Comparison of ENCODE assay signal across 11 cellular contexts in the genomic region with DNA sequence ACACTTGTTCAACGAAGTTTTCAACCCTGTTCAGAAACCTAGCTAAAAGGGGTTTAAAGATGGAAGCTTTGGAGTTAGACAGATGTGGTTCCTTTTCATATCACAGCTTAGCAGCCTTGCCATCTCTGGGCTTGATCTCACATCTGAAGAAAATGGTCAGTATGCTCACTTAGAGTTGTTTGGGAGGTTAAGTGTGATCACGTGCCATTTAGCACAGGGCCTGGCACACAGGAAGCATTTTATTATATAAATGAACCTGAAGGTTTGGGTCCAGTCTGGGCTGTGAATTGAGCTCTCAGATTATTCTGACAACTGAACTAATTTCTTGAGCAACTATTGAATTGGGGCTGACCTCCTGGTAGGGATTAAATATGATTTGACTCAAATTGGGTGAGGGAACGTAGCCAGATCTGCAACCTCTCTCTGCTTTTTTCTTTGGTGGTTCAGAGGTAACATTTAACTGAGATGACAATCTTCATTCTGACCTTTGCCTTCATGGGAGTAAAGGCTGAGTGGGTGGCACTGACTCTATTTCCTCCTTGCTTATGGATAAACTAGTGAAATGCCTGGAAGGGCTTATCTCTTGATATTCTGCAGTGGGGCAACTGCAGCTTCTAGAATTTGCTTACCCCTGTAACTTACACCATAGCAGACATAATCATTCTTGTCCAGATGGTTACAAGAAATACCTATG.
"Had no signal": no experiment of that assay in that cellular context is flagged by ENCODE, and none has a peak within 500 bp of the region (broad histone marks: within the 10 kb centered on the region; RNA-seq: fewer than 3 reads in every experiment).

No MANE protein-coding gene starts in this region.

- H3K4me3 Mint-ChIP-seq: naive thymus-derived CD8-positive, alpha-beta T cell had no signal

- ATAC-seq: lower lobe of right lung; naive thymus-derived CD8-positive, alpha-beta T cell had no signal

- DNase-seq: activated naive CD4-positive, alpha-beta T cell treated with Interleukin-2 at 50 U/mL for 16 hours; activated T-cell treated with anti-CD3 and anti-CD28 coated beads, Interleukin-2, amount 50 U/mL, for 1 hour; dermis blood vessel endothelial cell; hippocampal formation; lower lobe of right lung; naive thymus-derived CD8-positive, alpha-beta T cell; retina; SK-N-SH; stimulated activated CD4-positive, alpha-beta T cell treated with anti-CD3 and anti-CD28 coated beads, Interleukin-15, amount 100 ng/mL, for 24 hours; stimulated activated CD4-positive, alpha-beta T cell treated with anti-CD3 and anti-CD28 coated beads, Interleukin-4, amount 100 ng/mL, for 24 hours; thyroid gland had no signal
